In the genomic region with DNA sequence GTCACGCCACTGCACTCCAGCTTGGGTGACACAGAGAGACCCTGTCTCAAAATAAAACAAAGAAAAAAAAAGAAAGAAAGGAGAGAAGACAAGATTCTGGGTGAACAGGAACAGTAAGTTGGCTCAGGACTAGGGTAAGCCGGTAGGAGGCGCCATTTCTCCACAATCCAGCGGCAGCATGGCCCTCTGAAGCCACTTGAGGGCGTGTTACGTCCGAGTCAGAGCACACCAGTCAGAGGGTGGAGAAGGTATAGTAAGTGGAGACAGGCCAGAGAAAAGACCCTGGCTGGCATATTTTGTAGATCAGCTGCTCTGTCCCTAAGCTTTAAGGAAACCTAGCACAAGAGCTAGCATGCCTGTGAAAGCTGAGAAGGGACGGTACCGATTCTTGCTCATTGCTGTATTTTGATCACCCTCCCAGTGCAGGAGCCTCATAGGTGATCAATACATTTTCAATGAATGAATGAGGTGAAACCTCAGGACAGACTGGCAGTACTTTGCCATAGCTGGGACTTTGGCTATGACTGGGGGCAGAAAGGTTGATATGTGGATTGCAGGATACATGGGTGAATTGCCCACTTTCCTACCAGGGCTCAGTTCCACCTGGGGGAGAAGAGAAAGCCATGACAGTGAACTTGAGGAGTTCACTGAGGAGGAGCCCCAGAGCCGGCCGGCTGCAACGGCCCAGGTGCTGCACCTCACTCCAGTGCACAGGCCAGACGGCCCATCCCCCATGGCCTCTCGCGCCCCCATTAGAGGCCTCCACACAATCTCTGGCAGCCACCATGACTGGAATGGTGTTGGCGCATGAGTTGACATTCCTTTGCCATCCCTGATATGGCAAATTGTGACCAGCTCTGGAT, we compare ENCODE assay signal across 8 cellular contexts. TPM values are rescaled to one million over a fixed set of nuclear protein-coding genes. Genes with fewer than 3 reads are reported as not detected.
DNase-seq lines count a peak whose midpoint lies in the region; ATAC-seq and TF ChIP-seq lines count a peak whose summit lies in the region.

No MANE protein-coding gene starts in this region.

- no peaks in the 10 kb centered on the region for H3K9me3 ChIP-seq in mammary epithelial cell (replicated peaks; ENCODE audit: insufficient read depth, low read length)

- DNase-seq in GM12865 (ENCODE audit: low read depth) (peak; percentile 95), NCI-H2227 treated with DMSO at 0.1 percent for 48 hours (lab: John Stamatoyannopoulos, UW) (peak; percentile 96), mammary epithelial cell (peak; percentile 68), kidney glomerular epithelial cell (lab: John Stamatoyannopoulos, UW) (peak; percentile 81)
- peak; percentile 90 to 93 for DNase-seq in stimulated activated CD4-positive, alpha-beta T cell treated with anti-CD3 and anti-CD28 coated beads, Interleukin-2, amount 100 ng/mL, for 48 hours

- no peaks in the 10 kb centered on the region for H4K20me1 ChIP-seq in mammary epithelial cell (ENCODE audit: insufficient read depth, low read length)

- ATAC-seq in HG03095 (IDR thresholded peaks at IDR 0.05; ENCODE audit: unreplicated experiment) (peak; percentile 61), GM18870 (IDR thresholded peaks at IDR 0.05; ENCODE audit: unreplicated experiment) (no peak)

- in situ Hi-C loops in mammary epithelial cell (cut with MboI; ENCODE audit: low sequenced_read_pairs in 2 of 2), result loop anchor here in 1 of 2 donors (10.0 to 25.0 kb wide), 2 partner anchors 86 to 304 kb away; no protein-coding TSS in a partner anchor

- H3K4me3 ChIP-seq in GM12865 (ENCODE audit: low read depth, low read length), result no peak overlapping the region
- no peak overlapping the region for H3K4me3 ChIP-seq in WI38 (ENCODE audit: low read depth, low read length)
- no peak overlapping the region for H3K4me3 ChIP-seq in mammary epithelial cell (replicated peaks in 1 of 3; ENCODE audit: insufficient read depth in 1 of 3, low read depth in 2 of 3, low read length in 3 of 3)

- CTCF ChIA-PET in mammary epithelial cell (lab: Charles Lee; ENCODE audit: low non-redundant PET), result interaction anchor here (1.2 kb wide), 1 partner anchor 162 kb away, joined by 5 read pairs; no protein-coding TSS in a partner anchor

- intact Hi-C loops in mammary epithelial cell (cut with micrococcal nuclease), result loop anchor here (1.0 to 2.0 kb wide), 8 partner anchors 25 to 332 kb away; a partner anchor contains a TSS

- no peaks in the 10 kb centered on the region for H3K79me2 ChIP-seq in mammary epithelial cell (ENCODE audit: insufficient read depth, low read length)

- no TSS peak for BruUV-seq in mammary epithelial cell (replicated peaks; lab: Mats Ljungman, UMichigan)

- H3K4me2 ChIP-seq in mammary epithelial cell (ENCODE audit: insufficient read depth, low read depth, low read length), result no peak overlapping the region

- 38% methylated on average over 14 of the region's 16 CpGs for WGBS in mammary epithelial cell (ENCODE audit: low coverage, missing lambda C conversion rate)

- no peaks in the 10 kb centered on the region for H3K27me3 ChIP-seq in mammary epithelial cell (ENCODE audit: insufficient read depth, low read length)

- no peak overlapping the region for H3K9ac ChIP-seq in mammary epithelial cell (ENCODE audit: insufficient read depth, low read length)

- H2AFZ ChIP-seq in mammary epithelial cell (ENCODE audit: low read depth, low read length), result peak overlapping the region; percentile 49

- dilution Hi-C loops in mammary epithelial cell (cut with HindIII; ENCODE audit: low sequenced_read_pairs), result loop anchor here (5.0 kb wide), 3 partner anchors 74 to 224 kb away; no protein-coding TSS in a partner anchor

- H3K36me3 ChIP-seq in mammary epithelial cell (ENCODE audit: insufficient read depth, low read length), result no peaks in the 10 kb centered on the region

- TF ChIP-seq CTCF in GM12865 (IDR thresholded peaks at IDR 0.05; ENCODE audit: insufficient read depth, low read depth, low read length, missing control alignments) (peak; percentile 100), WI38 (IDR thresholded peaks at IDR 0.05; ENCODE audit: low read depth, low read length) (peak; percentile 100), mammary epithelial cell (conservative IDR thresholded peaks at IDR 0.05 in 1 of 2, IDR thresholded peaks at IDR 0.05 in 1 of 2; ENCODE audit: extremely low read depth in 1 of 2, insufficient read depth in 1 of 2, low read depth in 1 of 2, low read length in 2 of 2) (peak; percentile 100)

- H3K27ac ChIP-seq in mammary epithelial cell (ENCODE audit: insufficient read depth, low read depth, low read length), result no peak overlapping the region

- peaks cover 35% of the 10 kb centered on the region for H3K4me1 ChIP-seq in mammary epithelial cell (ENCODE audit: insufficient read depth, low read length)

RNA-seq across cellular contexts. Expression of a gene that starts 23.5 kb away (rescaled TPM):
- total RNA-seq in mammary epithelial cell, result 10 to 100 TPM in 1 of 2 donors, under 1 TPM in 1; 0.83 to 12.5 TPM
- 1.3 TPM for polyA plus RNA-seq in mammary epithelial cell
- polyA minus RNA-seq in mammary epithelial cell, result not detected

RNA-seq across cellular contexts. Expression of a gene that starts 32.8 kb away (rescaled TPM):
- 10 to 100 TPM; 16.8 to 19.7 TPM for total RNA-seq in mammary epithelial cell
- 16.6 TPM for polyA plus RNA-seq in mammary epithelial cell
- 20.6 TPM for polyA minus RNA-seq in mammary epithelial cell

RNA-seq across cellular contexts. Expression of a gene that starts 38.8 kb away (rescaled TPM):
- under 1 TPM in 1 of 2 donors, not detected in 1; 0.45 TPM for total RNA-seq in mammary epithelial cell
- 0.08 TPM for polyA plus RNA-seq in mammary epithelial cell
- not detected for polyA minus RNA-seq in mammary epithelial cell
